Comparison of ENCODE assay signal across 1 cellular context in genomic region chr7:10888861-10889260, GRCh38.
TF ChIP-seq lines count a peak whose summit lies in the region.

No MANE protein-coding gene starts in this region.

TF ChIP-seq in GM12878, 131 proteins besides CTCF, POLR2A, EP300 and RAD21 (continued from another document):
- TF ChIP-seq ZNF687 (IDR thresholded peaks at IDR 0.05) (no peak), BCL11A (IDR thresholded peaks at IDR 0.05; ENCODE audit: low read depth, low read length) (no peak), IKZF1 (conservative IDR thresholded peaks at IDR 0.05) (no peak), RELB (IDR thresholded peaks at IDR 0.05; ENCODE audit: low read depth) (no peak), CEBPB (IDR thresholded peaks at IDR 0.05; ENCODE audit: borderline replicate concordance in 1 of 2, low read depth in 2 of 2, low read length in 2 of 2) (no peak), CREM (IDR thresholded peaks at IDR 0.05; ENCODE audit: low read depth) (no peak), SP1 (IDR thresholded peaks at IDR 0.05; ENCODE audit: low read depth, low read length) (no peak), USF2 (IDR thresholded peaks at IDR 0.05; ENCODE audit: borderline replicate concordance, low read depth, low read length) (no peak)
